ENCODE assay signal across 10 cellular contexts in genomic region chr7:129923709-129924108, GRCh38. TPM values are rescaled to one million over a fixed set of nuclear protein-coding genes. Genes with fewer than 3 reads are reported as not detected.
DNase-seq lines count a peak whose midpoint lies in the region; TF ChIP-seq lines count a peak whose summit lies in the region.
"Had no signal": no experiment of that assay in that cellular context is flagged by ENCODE, and none has a peak within 500 bp of the region (broad histone marks: within the 10 kb centered on the region; RNA-seq: fewer than 3 reads in every experiment).

No MANE protein-coding gene starts in this region.

- no peak for TF ChIP-seq POLR2A in thyroid gland (IDR thresholded peaks at IDR 0.05)

- H3K4me3 ChIP-seq in left ventricle myocardium inferior (no peak overlapping the region), right atrium auricular region (no peak overlapping the region), KMS-11 (IDR thresholded peaks at IDR 0.05; ENCODE audit: insufficient read depth, low read depth, low read length) (no peak overlapping the region), fibroblast of mammary gland (ENCODE audit: control insufficient read depth, low read depth, low read length) (no peak overlapping the region), thyroid gland (replicated peaks in 1 of 3) (no peak overlapping the region)

- H4K20me1 ChIP-seq in KMS-11 (ENCODE audit: insufficient read depth) = peaks cover 13% of the 10 kb centered on the region; the same call in 1 of the 2 replicates

- TF ChIP-seq CTCF in left ventricle myocardium inferior (IDR thresholded peaks at IDR 0.05; ENCODE audit: borderline replicate concordance) = no peak
- no peak for TF ChIP-seq CTCF in right atrium auricular region (IDR thresholded peaks at IDR 0.05)
- no peak for TF ChIP-seq CTCF in KMS-11 (conservative IDR thresholded peaks at IDR 0.05; ENCODE audit: low read depth, low read length)
- TF ChIP-seq CTCF in fibroblast of mammary gland (conservative IDR thresholded peaks at IDR 0.05; ENCODE audit: control insufficient read depth, insufficient read depth, low read depth, low read length) = no peak
- TF ChIP-seq CTCF in thyroid gland (IDR thresholded peaks at IDR 0.05) = no peak

- H2AFZ ChIP-seq in KMS-11 (ENCODE audit: low read depth) = no peak overlapping the region

- intact Hi-C loops in left ventricle myocardium inferior (cut with micrococcal nuclease) (no loop called here), thyroid gland (cut with DNase I) (no loop called here)

- DNase-seq in left ventricle myocardium inferior = no peak
- DNase-seq in right atrium auricular region (ENCODE audit: low spot score) = no peak
- DNase-seq in fibroblast of mammary gland (ENCODE audit: low read depth) = peak; percentile 95
- DNase-seq in thyroid gland = peak; percentile 14 to 16
- DNase-seq in DMS 273 treated with DMSO at 0.1 percent for 48 hours (lab: John Stamatoyannopoulos, UW) = no peak
- no peak for DNase-seq in NCI-H774 (lab: John Stamatoyannopoulos, UW)
- DNase-seq in NCI-H146 (lab: John Stamatoyannopoulos, UW) = no peak
- DNase-seq: DND-41, retina had no signal

- WGBS in thyroid gland, 2 donors = 14 to 19% methylated on average over 2 of the region's 2 CpGs

- peak overlapping the region; percentile 34 for H3K4me2 ChIP-seq in KMS-11

- H3K9ac ChIP-seq in KMS-11 = no peak overlapping the region

- H3K4me1 ChIP-seq in left ventricle myocardium inferior (peaks cover 77% of the 10 kb centered on the region), right atrium auricular region (peaks cover 0 to 36% of the 10 kb centered on the region in 2 donors), KMS-11 (ENCODE audit: low read depth, poor library complexity, severe bottlenecking) (peaks cover 28% of the 10 kb centered on the region), thyroid gland (peaks cover 27 to 29% of the 10 kb centered on the region in 2 donors)

- H3K79me2 ChIP-seq in KMS-11 (ENCODE audit: insufficient read depth, low read depth) = peaks cover 54% of the 10 kb centered on the region; the same call in 1 of the 2 replicates

- H3K27me3 ChIP-seq in left ventricle myocardium inferior (ENCODE audit: low read depth) = no peaks in the 10 kb centered on the region
- H3K27me3 ChIP-seq in right atrium auricular region = no peaks in the 10 kb centered on the region
- H3K27me3 ChIP-seq in KMS-11 (ENCODE audit: insufficient read depth, low read depth) = no peaks in the 10 kb centered on the region
- no peaks in the 10 kb centered on the region for H3K27me3 ChIP-seq in thyroid gland

- peak overlapping the region; percentile 21 for H3K27ac ChIP-seq in left ventricle myocardium inferior (replicated peaks)
- peak overlapping the region in 1 of 2 donors; percentile 1 for H3K27ac ChIP-seq in right atrium auricular region
- H3K27ac ChIP-seq in KMS-11 = peak overlapping the region; percentile 15; the same call in 1 of the 2 replicates
- peak overlapping the region; percentile 41 to 58 (median 48) for H3K27ac ChIP-seq in thyroid gland

- H3K9me3 ChIP-seq in left ventricle myocardium inferior (replicated peaks) = no peaks in the 10 kb centered on the region
- H3K9me3 ChIP-seq in right atrium auricular region = no peaks in the 10 kb centered on the region
- no peaks in the 10 kb centered on the region for H3K9me3 ChIP-seq in thyroid gland

- peaks cover 4% of the 10 kb centered on the region for H3K36me3 ChIP-seq in left ventricle myocardium inferior
- peaks cover 4% of the 10 kb centered on the region for H3K36me3 ChIP-seq in right atrium auricular region
- 0 out of 2 replicates have a peak, but pooled peaks cover 3% of the 10 kb centered on the region for H3K36me3 ChIP-seq in KMS-11 (ENCODE audit: insufficient read depth)
- H3K36me3 ChIP-seq in thyroid gland = no peaks in the 10 kb centered on the region

RNA-seq across cellular contexts. Expression of gene UBE2H, which starts 29.1 kb away (rescaled TPM):
- 112 TPM for total RNA-seq in left ventricle myocardium inferior
- 10 to 100 TPM; 72.6 to 81.8 TPM for total RNA-seq in right atrium auricular region
- 100 to 1,000 TPM in 3 of 4 donors, 10 to 100 TPM in 1; 97.7 to 156 (median 122) TPM for total RNA-seq in thyroid gland

Comparison
In these comparisons a context has a peak if more than half of its experiments do, and no peak if none do; other contexts are left out.
1. DNase-seq: peak in fibroblast of mammary gland (single experiment) and thyroid gland (2 of 2); none in left ventricle myocardium inferior (single experiment), right atrium auricular region (single experiment), DMS 273 treated with DMSO at 0.1 percent for 48 hours (single experiment), NCI-H774 (single experiment) and NCI-H146 (single experiment).